Comparison of ENCODE assay signal across 16 cellular contexts in the genomic region with DNA sequence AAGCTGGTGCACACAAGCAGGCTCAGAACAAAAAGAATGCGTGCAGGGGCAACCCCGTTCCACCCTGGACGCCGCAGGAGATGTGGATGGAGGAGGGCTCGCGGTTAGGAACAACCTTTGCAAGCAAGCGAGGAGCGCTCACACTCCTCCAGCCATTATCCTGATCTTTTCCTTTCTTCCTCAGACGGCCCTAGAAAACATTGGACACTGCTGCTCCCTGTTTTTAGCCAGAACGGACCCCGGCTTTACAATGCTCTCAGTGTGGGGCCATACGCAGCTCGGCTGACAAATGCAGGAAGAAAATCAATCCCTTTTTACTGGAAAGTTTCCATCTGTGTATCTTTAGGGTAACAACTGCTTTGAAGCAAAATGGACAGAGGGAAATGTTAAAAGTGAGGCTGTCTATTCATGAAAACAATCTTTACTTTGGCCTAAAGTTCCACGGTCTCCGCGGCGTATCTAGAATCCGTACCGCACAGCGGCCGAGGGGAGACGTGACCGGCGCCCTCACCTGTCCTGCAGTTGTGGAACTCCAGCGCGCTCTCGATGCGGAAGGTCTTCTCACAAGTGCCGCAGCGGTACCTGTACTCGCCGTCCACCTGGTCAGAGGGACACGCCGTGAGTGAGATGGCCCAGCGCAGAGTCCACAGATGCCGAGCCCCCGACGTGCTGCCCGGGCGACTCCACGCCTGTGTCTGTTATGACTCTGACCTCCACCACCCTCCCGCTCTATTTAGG.
"Had no signal": no experiment of that assay in that cellular context is flagged by ENCODE, and none has a peak within 500 bp of the region (broad histone marks: within the 10 kb centered on the region; RNA-seq: fewer than 3 reads in every experiment).

No MANE protein-coding gene starts in this region.

- H3K4me1 Mint-ChIP-seq: activated naive CD4-positive, alpha-beta T cell treated with anti-CD3 and anti-CD28 coated beads, Interleukin-2, amount 50 U/mL, for 24 hours; activated T-helper 17 cell treated with anti-CD3 and anti-CD28 coated beads, Interleukin-2, amount 50 U/mL, for 72 hours had no signal

- H3K27ac ChIP-seq: adrenal gland, cardiac muscle cell, tibial nerve, vagina had no signal

- H3K36me3 ChIP-seq: cardiac muscle cell had no signal

- H3K27ac Mint-ChIP-seq: activated naive CD4-positive, alpha-beta T cell treated with anti-CD3 and anti-CD28 coated beads, Interleukin-2, amount 50 U/mL, for 24 hours; activated T-helper 17 cell treated with anti-CD3 and anti-CD28 coated beads, Interleukin-2, amount 50 U/mL, for 72 hours had no signal

- H3K4me1 ChIP-seq: adrenal gland, tibial nerve, vagina had no signal

- H3K27me3 Mint-ChIP-seq: activated naive CD4-positive, alpha-beta T cell treated with anti-CD3 and anti-CD28 coated beads, Interleukin-2, amount 50 U/mL, for 24 hours; activated T-helper 17 cell treated with anti-CD3 and anti-CD28 coated beads, Interleukin-2, amount 50 U/mL, for 72 hours; naive thymus-derived CD8-positive, alpha-beta T cell had no signal

- FAIRE-seq: endometrium, islet of Langerhans had no signal

- H3K4me3 ChIP-seq: adrenal gland, cardiac muscle cell, tibial nerve, vagina had no signal

- DNase-seq: activated T-cell treated with anti-CD3 and anti-CD28 coated beads for 4 hours; adrenal gland; naive thymus-derived CD8-positive, alpha-beta T cell; stimulated activated CD4-positive, alpha-beta T cell treated with anti-CD3 and anti-CD28 coated beads, Interleukin-4, amount 100 ng/mL, for 1 hour; stimulated activated naive CD4-positive, alpha-beta T cell treated with Interleukin-2 at 50 U/mL for 16 hours; substantia nigra; T-helper 9 cell had no signal

- H3K9me3 ChIP-seq: adrenal gland, tibial nerve, vagina had no signal

- H3K9me3 Mint-ChIP-seq: activated naive CD4-positive, alpha-beta T cell treated with anti-CD3 and anti-CD28 coated beads, Interleukin-2, amount 50 U/mL, for 24 hours; activated T-helper 17 cell treated with anti-CD3 and anti-CD28 coated beads, Interleukin-2, amount 50 U/mL, for 72 hours; naive thymus-derived CD8-positive, alpha-beta T cell had no signal

- H3K27me3 ChIP-seq: adrenal gland, cardiac muscle cell, tibial nerve, vagina had no signal

- ATAC-seq: activated CD4-positive, CD25-positive, alpha-beta regulatory T cell treated with anti-CD3 and anti-CD28 coated beads, Interleukin-2, amount 50 U/mL, for 24 hours; activated T-helper 17 cell treated with anti-CD3 and anti-CD28 coated beads, Interleukin-2, amount 50 U/mL, for 72 hours; esophagus mucosa; naive thymus-derived CD8-positive, alpha-beta T cell had no signal

- H3K4me3 Mint-ChIP-seq: activated naive CD4-positive, alpha-beta T cell treated with anti-CD3 and anti-CD28 coated beads, Interleukin-2, amount 50 U/mL, for 24 hours; activated T-helper 17 cell treated with anti-CD3 and anti-CD28 coated beads, Interleukin-2, amount 50 U/mL, for 72 hours; naive thymus-derived CD8-positive, alpha-beta T cell had no signal
